8 cellular contexts compared by ENCODE assay signal in genomic region chr21:46183910-46184624, GRCh38. TPM values are rescaled to one million over a fixed set of nuclear protein-coding genes. Genes with fewer than 3 reads are reported as not detected.
A peak's percentile ranks its signal among the peaks of the same experiment; 100 is the strongest.
DNase-seq lines count a peak whose midpoint lies in the region; ATAC-seq and TF ChIP-seq lines count a peak whose summit lies in the region.

SPATC1L (minus strand) TSS chr21:46184459; CDS start chr21:46182816, 1,643 bp downstream.

- TF ChIP-seq CTCF in cardiac fibroblast (IDR thresholded peaks at IDR 0.05; ENCODE audit: low read depth, low read length): no peak

- peak in 63 of 76 experiments; percentile 11 to 89 (median 71) for DNase-seq in HUDEP-2 (lab: John Stamatoyannopoulos, UW; ENCODE audit: unreplicated experiment in 76 of 76)
- DNase-seq in SW480 (ENCODE audit: low spot score): peak; percentile 42
- peak; percentile 61 to 90 for DNase-seq in cardiac fibroblast (ENCODE audit: low read depth in 2 of 2)
- peak; percentile 76 for DNase-seq in iPS-NIHi7 (ENCODE audit: extremely low spot score)
- DNase-seq in cortex of kidney (lab: John Stamatoyannopoulos, UW): no peak

- peak within 1 kb of the TSS; percentile 68 for H3K9ac ChIP-seq in skeletal muscle satellite cell (ENCODE audit: low read depth, low read length)

- no peaks in the 10 kb centered on the region for H3K9me3 ChIP-seq in skeletal muscle satellite cell (replicated peaks; ENCODE audit: low read length)

- peak; percentile 67 for ATAC-seq in GM18502 (IDR thresholded peaks at IDR 0.05; ENCODE audit: poor library complexity, unreplicated experiment)
- no peak for ATAC-seq in HG02981 (IDR thresholded peaks at IDR 0.05; ENCODE audit: unreplicated experiment)

- peaks cover 20% of the 10 kb centered on the region for H3K4me1 ChIP-seq in skeletal muscle satellite cell (ENCODE audit: control insufficient read depth, insufficient read depth, low read length)

- H3K4me3 ChIP-seq in cardiac fibroblast (replicated peaks in 1 of 2; ENCODE audit: low read depth in 2 of 2, low read length in 2 of 2): peak within 1 kb of the TSS; percentile 65 to 73
- peak within 1 kb of the TSS; percentile 83 for H3K4me3 ChIP-seq in skeletal muscle satellite cell (ENCODE audit: low read length)

- no peaks in the 10 kb centered on the region for H3K36me3 ChIP-seq in skeletal muscle satellite cell (ENCODE audit: insufficient read depth, low read length)

- peak within 1 kb of the TSS; percentile 96 for H3K4me2 ChIP-seq in skeletal muscle satellite cell (ENCODE audit: low read length)

- no peaks in the 10 kb centered on the region for H3K27me3 ChIP-seq in skeletal muscle satellite cell (ENCODE audit: control insufficient read depth, insufficient read depth, low read length)

RNA-seq across cellular contexts. Expression of gene SPATC1L, which starts in this region (rescaled TPM):
- 8.3 and 13.9 TPM in 2 replicates for total RNA-seq in skeletal muscle satellite cell (2012; rRNA removed)
